Comparison of ENCODE assay signal across 1 cellular context in the genomic region with DNA sequence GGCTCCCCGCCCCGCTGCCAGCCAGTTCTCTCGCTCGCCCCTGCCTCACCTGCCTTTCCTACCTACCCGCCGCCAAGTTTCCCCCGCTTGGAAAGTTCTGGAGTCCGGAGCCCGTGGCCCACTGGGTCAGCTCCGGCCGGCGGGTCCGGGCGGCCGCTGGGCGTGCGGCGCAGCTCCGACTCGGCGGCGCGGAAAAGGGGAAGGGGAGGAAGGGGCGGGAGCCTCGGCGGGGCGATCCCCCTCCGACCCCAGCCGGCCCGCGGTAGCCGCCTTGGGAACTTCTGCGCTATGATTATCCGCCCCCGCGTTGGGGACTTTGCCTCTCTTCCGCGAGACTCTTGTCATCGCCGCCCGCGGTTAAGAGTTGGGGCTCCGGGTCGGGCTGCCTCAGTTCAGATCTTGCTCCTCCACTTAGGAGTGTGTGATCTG.
A peak's percentile ranks its signal among the peaks of the same experiment; 100 is the strongest.
TF ChIP-seq lines count a peak whose summit lies in the region.

No MANE protein-coding gene starts in this region.

TF ChIP-seq in HEK293, 187 proteins besides CTCF, POLR2A, EP300 and RAD21 (continued from another document):
- TF ChIP-seq, protein P1, sequence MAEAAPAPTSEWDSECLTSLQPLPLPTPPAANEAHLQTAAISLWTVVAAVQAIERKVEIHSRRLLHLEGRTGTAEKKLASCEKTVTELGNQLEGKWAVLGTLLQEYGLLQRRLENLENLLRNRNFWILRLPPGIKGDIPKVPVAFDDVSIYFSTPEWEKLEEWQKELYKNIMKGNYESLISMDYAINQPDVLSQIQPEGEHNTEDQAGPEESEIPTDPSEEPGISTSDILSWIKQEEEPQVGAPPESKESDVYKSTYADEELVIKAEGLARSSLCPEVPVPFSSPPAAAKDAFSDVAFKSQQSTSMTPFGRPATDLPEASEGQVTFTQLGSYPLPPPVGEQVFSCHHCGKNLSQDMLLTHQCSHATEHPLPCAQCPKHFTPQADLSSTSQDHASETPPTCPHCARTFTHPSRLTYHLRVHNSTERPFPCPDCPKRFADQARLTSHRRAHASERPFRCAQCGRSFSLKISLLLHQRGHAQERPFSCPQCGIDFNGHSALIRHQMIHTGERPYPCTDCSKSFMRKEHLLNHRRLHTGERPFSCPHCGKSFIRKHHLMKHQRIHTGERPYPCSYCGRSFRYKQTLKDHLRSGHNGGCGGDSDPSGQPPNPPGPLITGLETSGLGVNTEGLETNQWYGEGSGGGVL (tag by site-specific recombination; IDR thresholded peaks at IDR 0.05), result peak; percentile 95
- TF ChIP-seq YY2 (tag by site-specific recombination; IDR thresholded peaks at IDR 0.05), result no peak
- no peak for TF ChIP-seq ZNF843 (tag by site-specific recombination; IDR thresholded peaks at IDR 0.05)
- TF ChIP-seq ZFHX2 (tag by site-specific recombination; conservative IDR thresholded peaks at IDR 0.05), result peak; percentile 44; the same call in 1 of the 2 replicates
- no peak for TF ChIP-seq ZNF112 (tag by site-specific recombination; IDR thresholded peaks at IDR 0.05)
- no peak for TF ChIP-seq ZNF76 (tag by site-specific recombination; IDR thresholded peaks at IDR 0.05; ENCODE audit: borderline replicate concordance, low read depth)
- peak; percentile 30 for TF ChIP-seq ZBTB26 (tag by site-specific recombination; optimal IDR thresholded peaks at IDR 0.05)
- no peak for TF ChIP-seq YY1 (tag by site-specific recombination; IDR thresholded peaks at IDR 0.05)
- TF ChIP-seq EGR2 (tag by site-specific recombination; IDR thresholded peaks at IDR 0.05; ENCODE audit: low read depth), result no peak
- TF ChIP-seq ZNF830 (tag by site-specific recombination; IDR thresholded peaks at IDR 0.05; ENCODE audit: low read depth), result no peak
